Comparison of ENCODE assay signal across 8 cellular contexts in the genomic region with DNA sequence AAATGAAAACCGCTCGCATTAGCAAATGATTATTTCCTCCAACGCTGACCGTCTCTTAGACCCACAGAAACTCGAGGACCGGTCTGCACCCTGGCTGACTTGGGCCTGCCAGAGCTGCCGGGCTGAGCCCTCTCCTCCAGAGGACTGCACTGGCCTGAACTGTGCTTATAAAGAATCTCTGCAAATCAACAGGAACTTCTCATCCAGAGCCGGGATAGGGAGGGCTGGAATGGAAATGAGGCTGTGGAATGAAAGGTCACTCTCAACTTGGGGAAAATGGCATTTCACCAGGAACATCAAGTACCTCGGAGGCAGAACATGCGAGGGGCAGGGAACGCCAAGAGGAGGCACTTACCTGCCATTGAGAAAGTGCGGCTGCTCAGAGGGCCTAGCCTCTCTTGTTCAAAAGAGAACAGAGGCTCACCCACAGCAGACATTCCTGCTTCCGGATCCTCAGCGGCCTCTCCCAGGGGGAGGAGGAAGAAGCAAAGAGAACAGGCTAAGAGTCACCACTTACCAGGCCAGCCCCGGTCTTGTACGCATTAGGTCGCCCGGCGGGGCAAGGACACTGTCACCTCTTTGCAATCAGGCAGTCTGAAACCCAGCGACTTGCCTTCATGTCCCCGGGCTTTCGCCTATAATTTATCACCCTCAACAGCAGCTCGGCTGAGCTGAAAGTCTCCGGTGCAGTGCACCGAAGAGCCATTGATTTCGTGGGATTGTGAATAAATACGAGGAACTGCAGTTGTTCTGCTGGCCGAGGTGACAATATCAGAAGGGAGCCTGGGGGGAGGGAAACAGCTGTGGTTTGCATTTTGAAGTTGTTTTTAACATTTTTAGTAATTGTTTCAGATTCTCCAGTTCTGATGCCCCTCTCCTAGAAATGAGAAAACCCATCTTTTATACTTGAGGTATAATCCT. TPM values are rescaled to one million over a fixed set of nuclear protein-coding genes. Genes with fewer than 3 reads are reported as not detected.
DNase-seq lines count a peak whose midpoint lies in the region; ATAC-seq and FAIRE-seq lines count a peak whose summit lies in the region.

No MANE protein-coding gene starts in this region.

- peak overlapping the region in 1 of 2 donors; percentile 16 for H3K4me3 ChIP-seq in small intestine (ENCODE audit: low read depth in 1 of 2, low read length in 2 of 2)

- 7 to 17% (median 13%) methylated on average over 28 of the region's 28 CpGs for WGBS in small intestine, 3 donors

- H3K4me1 ChIP-seq in small intestine (ENCODE audit: control insufficient read depth in 2 of 2, insufficient read depth in 1 of 2, low read depth in 1 of 2, low read length in 1 of 2) = peaks cover 17% of the 10 kb centered on the region in 2 donors

- no peak for ATAC-seq in GM18502 (IDR thresholded peaks at IDR 0.05; ENCODE audit: poor library complexity, unreplicated experiment)

- DNase-seq in NCI-H1417 (lab: John Stamatoyannopoulos, UW) (peak; percentile 38 to 74 (median 59)), NCI-H1417 treated with DMSO at 0.1 percent for 48 hours (lab: John Stamatoyannopoulos, UW) (no peak), RPMI7951 (ENCODE audit: low read depth) (peak; percentile 80), kidney tubule cell (ENCODE audit: low spot score) (peak; percentile 86), small intestine (peak; percentile 79), MV-4-11 (lab: John Stamatoyannopoulos, UW) (no peak)

- H3K36me3 ChIP-seq in small intestine (ENCODE audit: control insufficient read depth in 2 of 2, insufficient read depth in 2 of 2, low read length in 2 of 2) = no peaks in the 10 kb centered on the region

- peak overlapping the region; percentile 100 for H3K27ac ChIP-seq in cingulate gyrus (ENCODE audit: low read depth, low read length)
- peak overlapping the region; percentile 93 to 99 for H3K27ac ChIP-seq in small intestine (ENCODE audit: low read depth in 1 of 2, low read length in 1 of 2)

- no peak for FAIRE-seq in small intestine (lab: Jason Lieb, UNC)

- no peaks in the 10 kb centered on the region for H3K27me3 ChIP-seq in small intestine (ENCODE audit: control insufficient read depth in 2 of 2, insufficient read depth in 2 of 2, low read length in 2 of 2)

- no peaks in the 10 kb centered on the region for H3K9me3 ChIP-seq in small intestine (ENCODE audit: control insufficient read depth, low read depth)

RNA-seq across cellular contexts. Expression of a gene that starts 37.6 kb away (rescaled TPM):
- 26.6 and 36.0 TPM in 2 replicates for total RNA-seq in RPMI7951 (2014; rRNA removed; shearing (Covaris generic))
- polyA plus RNA-seq in small intestine = 10 to 100 TPM in 2 of 3 donors, 1 to 10 TPM in 1; 9.2 to 19.9 (median 12.8) TPM

Comparison
In these comparisons a context has a peak if more than half of its experiments do, and no peak if none do; other contexts are left out.
1. DNase-seq: peak in NCI-H1417 (3 of 3), RPMI7951 (single experiment), kidney tubule cell (single experiment) and small intestine (single experiment); none in NCI-H1417 treated with DMSO at 0.1 percent for 48 hours (single experiment) and MV-4-11 (single experiment).